ENCODE assay signal across 8 cellular contexts in the genomic region with DNA sequence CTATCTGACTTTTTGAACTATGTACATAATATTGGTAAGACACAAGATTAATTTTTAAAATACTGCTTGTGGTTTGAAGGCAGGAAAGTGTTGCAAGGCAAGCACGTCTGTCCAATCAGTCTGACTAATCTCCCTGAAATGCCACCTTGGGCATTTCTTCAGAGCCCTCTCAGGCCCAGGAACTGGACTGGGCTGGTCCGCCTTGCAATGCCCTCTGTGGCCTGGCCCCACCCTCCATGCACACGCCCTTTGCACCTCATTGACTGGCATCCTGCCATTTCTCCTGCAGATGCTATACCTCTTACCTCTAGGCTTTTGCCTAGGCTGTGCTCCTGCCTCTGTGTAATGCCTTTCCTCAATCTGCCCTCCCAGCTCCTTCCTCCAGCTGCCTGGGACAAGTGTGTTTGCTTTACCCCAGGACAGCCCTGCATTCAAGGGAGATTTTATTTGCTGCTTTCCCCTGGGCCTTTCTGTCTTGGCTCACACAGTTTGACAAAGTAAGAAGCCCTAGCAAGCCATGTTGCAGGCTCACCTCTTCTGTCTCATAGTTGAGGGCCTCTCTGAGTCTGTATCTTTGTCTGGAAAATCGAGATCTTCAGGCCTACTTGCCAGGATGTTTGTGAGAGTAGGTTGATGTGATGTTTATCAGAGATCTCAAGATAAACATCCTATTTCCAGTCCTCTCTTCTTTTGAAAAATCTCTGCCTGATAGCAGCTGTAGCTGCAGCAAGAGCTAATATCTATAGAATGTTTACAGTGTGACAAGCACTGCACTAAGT.
A peak's percentile ranks its signal among the peaks of the same experiment; 100 is the strongest.
DNase-seq lines count a peak whose midpoint lies in the region; ATAC-seq and TF ChIP-seq lines count a peak whose summit lies in the region.

No MANE protein-coding gene starts in this region.

- intact Hi-C loops in Right ventricle myocardium inferior (cut with DNase I) (loop anchor here (5.0 kb wide), 1 partner anchor 34 kb away; no protein-coding TSS in a partner anchor), left ventricle myocardium superior (cut with micrococcal nuclease) (no loop called here)

- peak; percentile 38 for ATAC-seq in Right ventricle myocardium inferior
- no peak for ATAC-seq in left ventricle myocardium superior
- ATAC-seq in upper lobe of left lung (ENCODE audit: low FRiP score in 2 of 2) = peak; percentile 72 to 95
- ATAC-seq in HG03565 (IDR thresholded peaks at IDR 0.05; ENCODE audit: unreplicated experiment) = no peak

- H3K9me3 ChIP-seq in upper lobe of left lung = no peaks in the 10 kb centered on the region

- peak in 1 of 4 donors; percentile 55 for TF ChIP-seq EP300 in upper lobe of left lung (IDR thresholded peaks at IDR 0.05)

- peaks cover 15 to 22% (median 16%) of the 10 kb centered on the region in 4 donors for H3K4me1 ChIP-seq in upper lobe of left lung

- H3K27ac Mint-ChIP-seq in T-helper 2 cell treated with Interferon-gamma antibody and Interleukin-4, amounts not matched to agents 5 μg/mL and 100 μg/mL, for 36 hours = peak overlapping the region; percentile 6

- peak in 1 of 4 donors; percentile 25 for TF ChIP-seq POLR2A in upper lobe of left lung (IDR thresholded peaks at IDR 0.05)

- peaks cover 5% of the 10 kb centered on the region for H3K9me3 Mint-ChIP-seq in T-helper 2 cell treated with Interferon-gamma antibody and Interleukin-4, amounts not matched to agents 5 μg/mL and 100 μg/mL, for 36 hours

- H3K4me3 ChIP-seq in upper lobe of left lung = no peak overlapping the region

- no peaks in the 10 kb centered on the region for H3K27me3 ChIP-seq in upper lobe of left lung

- DNase-seq in Right ventricle myocardium inferior (ENCODE audit: missing footprints) = no peak
- DNase-seq in left ventricle myocardium superior = no peak
- no peak for DNase-seq in T-helper 2 cell treated with Interferon-gamma antibody and Interleukin-4, amounts not matched to agents 5 μg/mL and 100 μg/mL, for 36 hours (ENCODE audit: low spot score)
- peak; percentile 47 for DNase-seq in iPS-NIHi11 (ENCODE audit: low spot score)
- peak; percentile 23 to 94 for DNase-seq in upper lobe of left lung
- DNase-seq in stimulated activated CD4-positive, alpha-beta T cell treated with anti-CD3 and anti-CD28 coated beads, Interleukin-2, amount 100 ng/mL, for 48 hours = no peak
- DNase-seq in GM13977 (ENCODE audit: low spot score) = no peak

- H3K36me3 Mint-ChIP-seq in T-helper 2 cell treated with Interferon-gamma antibody and Interleukin-4, amounts not matched to agents 5 μg/mL and 100 μg/mL, for 36 hours (ENCODE audit: low read depth) = peaks cover 5% of the 10 kb centered on the region

- H3K4me1 Mint-ChIP-seq in T-helper 2 cell treated with Interferon-gamma antibody and Interleukin-4, amounts not matched to agents 5 μg/mL and 100 μg/mL, for 36 hours (ENCODE audit: low read depth) = peaks cover 43% of the 10 kb centered on the region

- in situ Hi-C loops in GM13977 (cut with MboI; ENCODE audit: low pct_unique_long_range_greater_than_20kb, low sequenced_read_pairs, unreplicated experiment) = no loop called here

- no peak overlapping the region for H3K4me3 Mint-ChIP-seq in T-helper 2 cell treated with Interferon-gamma antibody and Interleukin-4, amounts not matched to agents 5 μg/mL and 100 μg/mL, for 36 hours

- TF ChIP-seq CTCF in upper lobe of left lung (IDR thresholded peaks at IDR 0.05) (no peak), GM13977 (IDR thresholded peaks at IDR 0.05; ENCODE audit: extremely low read depth, insufficient read depth, missing control alignments) (no peak)

- no peaks in the 10 kb centered on the region for H3K27me3 Mint-ChIP-seq in T-helper 2 cell treated with Interferon-gamma antibody and Interleukin-4, amounts not matched to agents 5 μg/mL and 100 μg/mL, for 36 hours (ENCODE audit: low read depth)

- peak overlapping the region; percentile 32 to 67 (median 59) for H3K27ac ChIP-seq in upper lobe of left lung

- H3K36me3 ChIP-seq in upper lobe of left lung = no peaks in the 10 kb centered on the region

- 16 to 52% methylated on average over 4 of the region's 4 CpGs for WGBS in upper lobe of left lung, 2 donors

Comparison
In these comparisons a context has a peak if more than half of its experiments do, and no peak if none do; other contexts are left out.
1. ATAC-seq: peak in Right ventricle myocardium inferior (single experiment) and upper lobe of left lung (2 of 2); none in left ventricle myocardium superior (single experiment) and HG03565 (single experiment).
2. DNase-seq: peak in iPS-NIHi11 (single experiment) and upper lobe of left lung (2 of 2); none in Right ventricle myocardium inferior (single experiment), left ventricle myocardium superior (single experiment), T-helper 2 cell treated with Interferon-gamma antibody and Interleukin-4, amounts not matched to agents 5 μg/mL and 100 μg/mL, for 36 hours (single experiment), stimulated activated CD4-positive, alpha-beta T cell treated with anti-CD3 and anti-CD28 coated beads, Interleukin-2, amount 100 ng/mL, for 48 hours (0 of 2) and GM13977 (single experiment).